1 cellular context compared by ENCODE assay signal in the genomic region with DNA sequence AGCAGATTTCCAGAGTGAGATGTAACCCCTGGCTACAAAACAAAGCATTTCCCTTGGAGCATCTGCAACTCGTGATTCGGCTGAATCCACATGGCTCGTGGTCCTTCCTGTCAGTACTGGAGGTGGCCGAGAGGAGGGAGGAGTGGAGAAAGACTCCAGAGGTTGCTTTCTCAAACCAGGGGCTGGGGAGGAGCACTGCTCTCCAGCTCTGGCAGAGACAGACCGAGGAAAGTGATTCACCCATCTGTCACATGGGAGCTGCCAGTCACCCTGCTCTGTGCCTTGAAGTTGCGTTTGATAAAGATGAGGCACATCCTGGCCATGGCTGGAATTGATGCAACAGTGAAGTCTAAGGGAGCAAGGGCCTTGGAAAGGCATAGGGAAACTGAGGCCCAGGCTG.
TF ChIP-seq lines count a peak whose summit lies in the region.

No MANE protein-coding gene starts in this region.

TF ChIP-seq in SK-N-SH treated with all-trans-retinoic acid at 6 μM for 48 hours, 23 proteins besides CTCF, POLR2A, EP300 and RAD21 (continued from another document):
- TF ChIP-seq ISL1 (CRISPR knock-in tag; IDR thresholded peaks at IDR 0.05), result no peak
- TF ChIP-seq ZFP3 (CRISPR knock-in tag; IDR thresholded peaks at IDR 0.05), result no peak
- TF ChIP-seq, protein P1, sequence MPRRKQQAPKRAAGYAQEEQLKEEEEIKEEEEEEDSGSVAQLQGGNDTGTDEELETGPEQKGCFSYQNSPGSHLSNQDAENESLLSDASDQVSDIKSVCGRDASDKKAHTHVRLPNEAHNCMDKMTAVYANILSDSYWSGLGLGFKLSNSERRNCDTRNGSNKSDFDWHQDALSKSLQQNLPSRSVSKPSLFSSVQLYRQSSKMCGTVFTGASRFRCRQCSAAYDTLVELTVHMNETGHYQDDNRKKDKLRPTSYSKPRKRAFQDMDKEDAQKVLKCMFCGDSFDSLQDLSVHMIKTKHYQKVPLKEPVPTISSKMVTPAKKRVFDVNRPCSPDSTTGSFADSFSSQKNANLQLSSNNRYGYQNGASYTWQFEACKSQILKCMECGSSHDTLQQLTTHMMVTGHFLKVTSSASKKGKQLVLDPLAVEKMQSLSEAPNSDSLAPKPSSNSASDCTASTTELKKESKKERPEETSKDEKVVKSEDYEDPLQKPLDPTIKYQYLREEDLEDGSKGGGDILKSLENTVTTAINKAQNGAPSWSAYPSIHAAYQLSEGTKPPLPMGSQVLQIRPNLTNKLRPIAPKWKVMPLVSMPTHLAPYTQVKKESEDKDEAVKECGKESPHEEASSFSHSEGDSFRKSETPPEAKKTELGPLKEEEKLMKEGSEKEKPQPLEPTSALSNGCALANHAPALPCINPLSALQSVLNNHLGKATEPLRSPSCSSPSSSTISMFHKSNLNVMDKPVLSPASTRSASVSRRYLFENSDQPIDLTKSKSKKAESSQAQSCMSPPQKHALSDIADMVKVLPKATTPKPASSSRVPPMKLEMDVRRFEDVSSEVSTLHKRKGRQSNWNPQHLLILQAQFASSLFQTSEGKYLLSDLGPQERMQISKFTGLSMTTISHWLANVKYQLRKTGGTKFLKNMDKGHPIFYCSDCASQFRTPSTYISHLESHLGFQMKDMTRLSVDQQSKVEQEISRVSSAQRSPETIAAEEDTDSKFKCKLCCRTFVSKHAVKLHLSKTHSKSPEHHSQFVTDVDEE (CRISPR knock-in tag; IDR thresholded peaks at IDR 0.05), result no peak
